In the genomic region with DNA sequence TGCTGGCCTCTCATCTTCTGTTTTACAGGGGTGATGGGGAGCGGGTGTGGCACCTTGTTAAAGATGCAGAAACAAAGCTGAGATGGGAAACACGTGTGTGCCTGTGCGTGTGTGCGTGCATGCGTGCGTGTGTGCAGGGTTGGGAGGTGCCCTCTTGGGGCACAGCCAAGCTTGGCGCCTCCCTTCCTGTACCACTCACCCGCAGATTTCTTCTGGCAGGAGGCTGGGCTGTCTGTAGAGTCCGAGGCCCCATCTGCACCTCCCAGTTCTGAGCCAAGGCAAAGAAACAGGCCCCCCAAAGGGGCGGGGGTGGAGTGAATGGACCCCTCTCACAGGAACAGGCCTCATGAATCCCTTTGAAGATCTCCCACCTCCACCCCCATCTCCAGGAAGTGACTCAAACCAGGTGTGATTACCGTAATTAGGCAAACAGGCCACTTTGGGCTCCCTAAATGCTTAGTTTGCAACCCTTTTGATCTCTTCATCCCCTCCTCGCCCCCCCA, we compare ENCODE assay signal across 8 cellular contexts. TPM values are rescaled to one million over a fixed set of nuclear protein-coding genes. Genes with fewer than 3 reads are reported as not detected.
DNase-seq lines count a peak whose midpoint lies in the region; ATAC-seq and TF ChIP-seq lines count a peak whose summit lies in the region.

No MANE protein-coding gene starts in this region.

- no peak for TF ChIP-seq CTCF in GM12865 (IDR thresholded peaks at IDR 0.05; ENCODE audit: insufficient read depth, low read depth, low read length, missing control alignments)

- peak; percentile 92 for ATAC-seq in activated naive CD8-positive, alpha-beta T cell treated with anti-CD3 and anti-CD28 coated beads, Interleukin-2, amount 50 U/mL, for 24 hours
- ATAC-seq in HG03521 (IDR thresholded peaks at IDR 0.05; ENCODE audit: unreplicated experiment) (no peak), HG02623 (IDR thresholded peaks at IDR 0.05; ENCODE audit: unreplicated experiment) (no peak)

- no peaks in the 10 kb centered on the region for H3K27me3 Mint-ChIP-seq in T-helper 2 cell treated with Interferon-gamma antibody and Interleukin-4, amounts not matched to agents 5 μg/mL and 100 μg/mL, for 36 hours (ENCODE audit: low read depth)
- H3K27me3 Mint-ChIP-seq in activated naive CD8-positive, alpha-beta T cell treated with anti-CD3 and anti-CD28 coated beads, Interleukin-2, amount 50 U/mL, for 24 hours, result no peaks in the 10 kb centered on the region

- H3K4me1 ChIP-seq in SJCRH30, result peaks cover 3% of the 10 kb centered on the region; the same call in 1 of the 2 replicates

- DNase-seq in GM12865 (ENCODE audit: low read depth) (peak; percentile 37), NCI-H2227 treated with DMSO at 0.1 percent for 48 hours (lab: John Stamatoyannopoulos, UW) (no peak), SJCRH30 (no peak)
- peak; percentile 77 for DNase-seq in T-helper 2 cell treated with Interferon-gamma antibody and Interleukin-4, amounts not matched to agents 5 μg/mL and 100 μg/mL, for 36 hours (ENCODE audit: low spot score)
- DNase-seq in activated naive CD8-positive, alpha-beta T cell treated with anti-CD3 and anti-CD28 coated beads, Interleukin-2, amount 50 U/mL, for 24 hours, result peak; percentile 84

- H3K9me3 Mint-ChIP-seq in T-helper 2 cell treated with Interferon-gamma antibody and Interleukin-4, amounts not matched to agents 5 μg/mL and 100 μg/mL, for 36 hours, result no peaks in the 10 kb centered on the region
- no peaks in the 10 kb centered on the region for H3K9me3 Mint-ChIP-seq in activated naive CD8-positive, alpha-beta T cell treated with anti-CD3 and anti-CD28 coated beads, Interleukin-2, amount 50 U/mL, for 24 hours

- no peaks in the 10 kb centered on the region for H3K27me3 ChIP-seq in SJCRH30

- peaks cover 27% of the 10 kb centered on the region for H3K36me3 Mint-ChIP-seq in T-helper 2 cell treated with Interferon-gamma antibody and Interleukin-4, amounts not matched to agents 5 μg/mL and 100 μg/mL, for 36 hours (ENCODE audit: low read depth)
- H3K36me3 Mint-ChIP-seq in activated naive CD8-positive, alpha-beta T cell treated with anti-CD3 and anti-CD28 coated beads, Interleukin-2, amount 50 U/mL, for 24 hours (ENCODE audit: low read depth), result peaks cover 2% of the 10 kb centered on the region

- H3K27ac Mint-ChIP-seq in T-helper 2 cell treated with Interferon-gamma antibody and Interleukin-4, amounts not matched to agents 5 μg/mL and 100 μg/mL, for 36 hours, result peak overlapping the region; percentile 97
- peak overlapping the region; percentile 97 for H3K27ac Mint-ChIP-seq in activated naive CD8-positive, alpha-beta T cell treated with anti-CD3 and anti-CD28 coated beads, Interleukin-2, amount 50 U/mL, for 24 hours

- no peaks in the 10 kb centered on the region for H3K9me3 ChIP-seq in SJCRH30 (replicated peaks)

- H3K36me3 ChIP-seq in SJCRH30, result no peaks in the 10 kb centered on the region

- H3K27ac ChIP-seq in skin epidermis (peak overlapping the region in 20 of 21 experiments; percentile 6 to 92 (median 56)), SJCRH30 (no peak overlapping the region)

- H3K4me1 Mint-ChIP-seq in T-helper 2 cell treated with Interferon-gamma antibody and Interleukin-4, amounts not matched to agents 5 μg/mL and 100 μg/mL, for 36 hours (ENCODE audit: low read depth), result peaks cover 78% of the 10 kb centered on the region
- H3K4me1 Mint-ChIP-seq in activated naive CD8-positive, alpha-beta T cell treated with anti-CD3 and anti-CD28 coated beads, Interleukin-2, amount 50 U/mL, for 24 hours, result peaks cover 54% of the 10 kb centered on the region

- H3K4me3 ChIP-seq in GM12865 (ENCODE audit: low read depth, low read length), result no peak overlapping the region
- no peak overlapping the region for H3K4me3 ChIP-seq in skin epidermis
- no peak overlapping the region for H3K4me3 ChIP-seq in SJCRH30

- H3K4me3 Mint-ChIP-seq in T-helper 2 cell treated with Interferon-gamma antibody and Interleukin-4, amounts not matched to agents 5 μg/mL and 100 μg/mL, for 36 hours, result peak overlapping the region; percentile 78
- H3K4me3 Mint-ChIP-seq in activated naive CD8-positive, alpha-beta T cell treated with anti-CD3 and anti-CD28 coated beads, Interleukin-2, amount 50 U/mL, for 24 hours, result peak overlapping the region; percentile 68

RNA-seq across cellular contexts. Expression of gene TNS4, which starts 20.9 kb away (rescaled TPM):
- not detected in 2 replicates for total RNA-seq in SJCRH30 (2014; rRNA removed; shearing (Covaris generic))

RNA-seq across cellular contexts. Expression of gene IGFBP4, which starts 37.3 kb away (rescaled TPM):
- total RNA-seq in SJCRH30 (2014; rRNA removed; shearing (Covaris generic)), result 1.7 and 2.3 TPM in 2 replicates

Comparison
In these comparisons a context has a peak if more than half of its experiments do, and no peak if none do; other contexts are left out.
1. DNase-seq: peak in GM12865 (single experiment), T-helper 2 cell treated with Interferon-gamma antibody and Interleukin-4, amounts not matched to agents 5 μg/mL and 100 μg/mL, for 36 hours (single experiment) and activated naive CD8-positive, alpha-beta T cell treated with anti-CD3 and anti-CD28 coated beads, Interleukin-2, amount 50 U/mL, for 24 hours (single experiment); none in NCI-H2227 treated with DMSO at 0.1 percent for 48 hours (single experiment) and SJCRH30 (0 of 2).